2 cellular contexts compared by ENCODE assay signal in genomic region chr3:168654700-168655099, GRCh38.
TF ChIP-seq lines count a peak whose summit lies in the region.

No MANE protein-coding gene starts in this region.

TF ChIP-seq in GM23338, 12 proteins besides CTCF, POLR2A, EP300 and RAD21:
- no peak for TF ChIP-seq JUNB (IDR thresholded peaks at IDR 0.05; ENCODE audit: unreplicated experiment)
- no peak for TF ChIP-seq NANOG (IDR thresholded peaks at IDR 0.05; ENCODE audit: borderline replicate concordance)
- no peak for TF ChIP-seq EZH2 (IDR thresholded peaks at IDR 0.05; ENCODE audit: low read depth, unreplicated experiment)
- TF ChIP-seq, protein P1, sequence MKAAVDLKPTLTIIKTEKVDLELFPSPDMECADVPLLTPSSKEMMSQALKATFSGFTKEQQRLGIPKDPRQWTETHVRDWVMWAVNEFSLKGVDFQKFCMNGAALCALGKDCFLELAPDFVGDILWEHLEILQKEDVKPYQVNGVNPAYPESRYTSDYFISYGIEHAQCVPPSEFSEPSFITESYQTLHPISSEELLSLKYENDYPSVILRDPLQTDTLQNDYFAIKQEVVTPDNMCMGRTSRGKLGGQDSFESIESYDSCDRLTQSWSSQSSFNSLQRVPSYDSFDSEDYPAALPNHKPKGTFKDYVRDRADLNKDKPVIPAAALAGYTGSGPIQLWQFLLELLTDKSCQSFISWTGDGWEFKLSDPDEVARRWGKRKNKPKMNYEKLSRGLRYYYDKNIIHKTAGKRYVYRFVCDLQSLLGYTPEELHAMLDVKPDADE (IDR thresholded peaks at IDR 0.05), result no peak
- no peak for TF ChIP-seq STAT1 (IDR thresholded peaks at IDR 0.05; ENCODE audit: unreplicated experiment)
- TF ChIP-seq ZNF331 (CRISPR knock-in tag; IDR thresholded peaks at IDR 0.05; ENCODE audit: low read depth), result no peak
TF ChIP-seq in GM23338: peak in this region for 0.

TF ChIP-seq in WTC11, 78 proteins besides CTCF, POLR2A, EP300 and RAD21:
- TF ChIP-seq, protein P2, sequence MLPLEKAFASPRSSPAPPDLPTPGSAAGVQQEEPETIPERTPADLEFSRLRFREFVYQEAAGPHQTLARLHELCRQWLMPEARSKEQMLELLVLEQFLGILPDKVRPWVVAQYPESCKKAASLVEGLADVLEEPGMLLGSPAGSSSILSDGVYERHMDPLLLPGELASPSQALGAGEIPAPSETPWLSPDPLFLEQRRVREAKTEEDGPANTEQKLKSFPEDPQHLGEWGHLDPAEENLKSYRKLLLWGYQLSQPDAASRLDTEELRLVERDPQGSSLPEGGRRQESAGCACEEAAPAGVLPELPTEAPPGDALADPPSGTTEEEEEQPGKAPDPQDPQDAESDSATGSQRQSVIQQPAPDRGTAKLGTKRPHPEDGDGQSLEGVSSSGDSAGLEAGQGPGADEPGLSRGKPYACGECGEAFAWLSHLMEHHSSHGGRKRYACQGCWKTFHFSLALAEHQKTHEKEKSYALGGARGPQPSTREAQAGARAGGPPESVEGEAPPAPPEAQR (CRISPR knock-in tag; IDR thresholded peaks at IDR 0.05), result peak; percentile 47; the same call in 1 of the 2 replicates
- TF ChIP-seq, protein P3, sequence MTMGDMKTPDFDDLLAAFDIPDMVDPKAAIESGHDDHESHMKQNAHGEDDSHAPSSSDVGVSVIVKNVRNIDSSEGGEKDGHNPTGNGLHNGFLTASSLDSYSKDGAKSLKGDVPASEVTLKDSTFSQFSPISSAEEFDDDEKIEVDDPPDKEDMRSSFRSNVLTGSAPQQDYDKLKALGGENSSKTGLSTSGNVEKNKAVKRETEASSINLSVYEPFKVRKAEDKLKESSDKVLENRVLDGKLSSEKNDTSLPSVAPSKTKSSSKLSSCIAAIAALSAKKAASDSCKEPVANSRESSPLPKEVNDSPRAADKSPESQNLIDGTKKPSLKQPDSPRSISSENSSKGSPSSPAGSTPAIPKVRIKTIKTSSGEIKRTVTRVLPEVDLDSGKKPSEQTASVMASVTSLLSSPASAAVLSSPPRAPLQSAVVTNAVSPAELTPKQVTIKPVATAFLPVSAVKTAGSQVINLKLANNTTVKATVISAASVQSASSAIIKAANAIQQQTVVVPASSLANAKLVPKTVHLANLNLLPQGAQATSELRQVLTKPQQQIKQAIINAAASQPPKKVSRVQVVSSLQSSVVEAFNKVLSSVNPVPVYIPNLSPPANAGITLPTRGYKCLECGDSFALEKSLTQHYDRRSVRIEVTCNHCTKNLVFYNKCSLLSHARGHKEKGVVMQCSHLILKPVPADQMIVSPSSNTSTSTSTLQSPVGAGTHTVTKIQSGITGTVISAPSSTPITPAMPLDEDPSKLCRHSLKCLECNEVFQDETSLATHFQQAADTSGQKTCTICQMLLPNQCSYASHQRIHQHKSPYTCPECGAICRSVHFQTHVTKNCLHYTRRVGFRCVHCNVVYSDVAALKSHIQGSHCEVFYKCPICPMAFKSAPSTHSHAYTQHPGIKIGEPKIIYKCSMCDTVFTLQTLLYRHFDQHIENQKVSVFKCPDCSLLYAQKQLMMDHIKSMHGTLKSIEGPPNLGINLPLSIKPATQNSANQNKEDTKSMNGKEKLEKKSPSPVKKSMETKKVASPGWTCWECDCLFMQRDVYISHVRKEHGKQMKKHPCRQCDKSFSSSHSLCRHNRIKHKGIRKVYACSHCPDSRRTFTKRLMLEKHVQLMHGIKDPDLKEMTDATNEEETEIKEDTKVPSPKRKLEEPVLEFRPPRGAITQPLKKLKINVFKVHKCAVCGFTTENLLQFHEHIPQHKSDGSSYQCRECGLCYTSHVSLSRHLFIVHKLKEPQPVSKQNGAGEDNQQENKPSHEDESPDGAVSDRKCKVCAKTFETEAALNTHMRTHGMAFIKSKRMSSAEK (CRISPR knock-in tag; IDR thresholded peaks at IDR 0.05; ENCODE audit: borderline replicate concordance), result no peak
- no peak for TF ChIP-seq ZNF416 (CRISPR knock-in tag; IDR thresholded peaks at IDR 0.05)
- no peak for TF ChIP-seq OVOL2 (CRISPR knock-in tag; IDR thresholded peaks at IDR 0.05; ENCODE audit: borderline replicate concordance)
